Comparison of ENCODE assay signal across 1 cellular context in genomic region chr16:2485811-2486507, GRCh38.
TF ChIP-seq lines count a peak whose summit lies in the region.

No MANE protein-coding gene starts in this region.

TF ChIP-seq in IMR-90, 13 proteins besides CTCF, POLR2A, EP300 and RAD21:
- no peak for TF ChIP-seq ELK1 (IDR thresholded peaks at IDR 0.05; ENCODE audit: borderline replicate concordance, low read depth, low read length)
- TF ChIP-seq USF2 (IDR thresholded peaks at IDR 0.05; ENCODE audit: low read depth, low read length), result no peak
- no peak for TF ChIP-seq MAZ (IDR thresholded peaks at IDR 0.05; ENCODE audit: borderline replicate concordance, low read depth, low read length)
- no peak for TF ChIP-seq BHLHE40 (IDR thresholded peaks at IDR 0.05; ENCODE audit: low read depth, low read length)
- TF ChIP-seq MXI1 (IDR thresholded peaks at IDR 0.05; ENCODE audit: borderline replicate concordance, low read depth, low read length), result no peak
- TF ChIP-seq SMC3 (IDR thresholded peaks at IDR 0.05; ENCODE audit: low read depth, low read length), result no peak
- no peak for TF ChIP-seq CHD1 (IDR thresholded peaks at IDR 0.05; ENCODE audit: low read depth, low read length)
- no peak for TF ChIP-seq FOS (IDR thresholded peaks at IDR 0.05; ENCODE audit: low read depth, low read length)
- no peak for TF ChIP-seq RFX5 (IDR thresholded peaks at IDR 0.05; ENCODE audit: low read depth, low read length)
- TF ChIP-seq RCOR1 (IDR thresholded peaks at IDR 0.05; ENCODE audit: insufficient replicate concordance, low read length), result no peak
- TF ChIP-seq MAFK (IDR thresholded peaks at IDR 0.05; ENCODE audit: low read depth, low read length), result no peak
- no peak for TF ChIP-seq NFE2L2 (IDR thresholded peaks at IDR 0.05; ENCODE audit: low read depth, low read length)
- TF ChIP-seq CEBPB (IDR thresholded peaks at IDR 0.05; ENCODE audit: low read depth, low read length), result no peak
